In the genomic region with DNA sequence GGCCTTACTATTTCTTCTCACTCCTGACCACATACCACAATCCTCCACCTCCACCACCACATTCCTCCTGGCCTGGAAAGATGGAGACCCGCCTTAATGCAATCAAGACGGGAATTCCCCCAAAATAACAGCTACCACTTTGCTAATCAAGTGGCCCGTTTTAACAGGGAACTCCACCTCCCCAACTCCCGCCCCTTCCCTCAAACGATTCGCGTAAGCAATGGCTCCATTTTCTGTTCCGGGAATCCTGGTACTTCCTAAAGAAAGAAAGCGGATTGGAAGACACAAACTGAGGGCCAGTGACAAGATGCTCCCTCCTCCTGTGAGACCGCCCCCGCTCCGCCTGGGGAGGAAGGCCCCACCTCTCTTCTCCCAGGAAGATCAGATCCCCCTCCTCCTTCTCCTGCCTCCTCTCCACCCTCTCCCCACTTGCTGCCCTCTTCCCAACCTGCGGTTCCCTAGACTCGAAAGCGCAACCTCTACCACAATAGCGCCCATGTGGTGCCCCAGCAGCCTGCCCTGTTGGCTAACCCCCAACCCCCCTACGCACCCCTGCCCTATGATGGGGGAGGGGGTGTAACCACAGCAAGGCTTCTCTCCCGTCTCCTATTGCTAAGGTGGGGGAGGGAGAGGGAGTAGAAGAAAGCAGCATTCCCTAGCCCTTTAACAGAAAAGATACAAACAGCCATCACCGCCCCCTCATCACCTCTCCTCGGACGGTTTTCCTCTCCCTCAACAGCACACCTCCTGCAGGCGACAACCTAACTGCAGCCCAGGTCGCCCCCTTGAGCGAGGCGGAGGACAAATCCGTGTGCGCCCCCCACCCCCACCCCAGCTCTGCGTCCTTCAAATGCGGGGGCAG, we compare ENCODE assay signal across 1 cellular context.
TF ChIP-seq lines count a peak whose summit lies in the region.

No MANE protein-coding gene starts in this region.

TF ChIP-seq in HEK293, 187 proteins besides CTCF, POLR2A, EP300 and RAD21 (continued from another document and continues in another):
- TF ChIP-seq, protein P1, sequence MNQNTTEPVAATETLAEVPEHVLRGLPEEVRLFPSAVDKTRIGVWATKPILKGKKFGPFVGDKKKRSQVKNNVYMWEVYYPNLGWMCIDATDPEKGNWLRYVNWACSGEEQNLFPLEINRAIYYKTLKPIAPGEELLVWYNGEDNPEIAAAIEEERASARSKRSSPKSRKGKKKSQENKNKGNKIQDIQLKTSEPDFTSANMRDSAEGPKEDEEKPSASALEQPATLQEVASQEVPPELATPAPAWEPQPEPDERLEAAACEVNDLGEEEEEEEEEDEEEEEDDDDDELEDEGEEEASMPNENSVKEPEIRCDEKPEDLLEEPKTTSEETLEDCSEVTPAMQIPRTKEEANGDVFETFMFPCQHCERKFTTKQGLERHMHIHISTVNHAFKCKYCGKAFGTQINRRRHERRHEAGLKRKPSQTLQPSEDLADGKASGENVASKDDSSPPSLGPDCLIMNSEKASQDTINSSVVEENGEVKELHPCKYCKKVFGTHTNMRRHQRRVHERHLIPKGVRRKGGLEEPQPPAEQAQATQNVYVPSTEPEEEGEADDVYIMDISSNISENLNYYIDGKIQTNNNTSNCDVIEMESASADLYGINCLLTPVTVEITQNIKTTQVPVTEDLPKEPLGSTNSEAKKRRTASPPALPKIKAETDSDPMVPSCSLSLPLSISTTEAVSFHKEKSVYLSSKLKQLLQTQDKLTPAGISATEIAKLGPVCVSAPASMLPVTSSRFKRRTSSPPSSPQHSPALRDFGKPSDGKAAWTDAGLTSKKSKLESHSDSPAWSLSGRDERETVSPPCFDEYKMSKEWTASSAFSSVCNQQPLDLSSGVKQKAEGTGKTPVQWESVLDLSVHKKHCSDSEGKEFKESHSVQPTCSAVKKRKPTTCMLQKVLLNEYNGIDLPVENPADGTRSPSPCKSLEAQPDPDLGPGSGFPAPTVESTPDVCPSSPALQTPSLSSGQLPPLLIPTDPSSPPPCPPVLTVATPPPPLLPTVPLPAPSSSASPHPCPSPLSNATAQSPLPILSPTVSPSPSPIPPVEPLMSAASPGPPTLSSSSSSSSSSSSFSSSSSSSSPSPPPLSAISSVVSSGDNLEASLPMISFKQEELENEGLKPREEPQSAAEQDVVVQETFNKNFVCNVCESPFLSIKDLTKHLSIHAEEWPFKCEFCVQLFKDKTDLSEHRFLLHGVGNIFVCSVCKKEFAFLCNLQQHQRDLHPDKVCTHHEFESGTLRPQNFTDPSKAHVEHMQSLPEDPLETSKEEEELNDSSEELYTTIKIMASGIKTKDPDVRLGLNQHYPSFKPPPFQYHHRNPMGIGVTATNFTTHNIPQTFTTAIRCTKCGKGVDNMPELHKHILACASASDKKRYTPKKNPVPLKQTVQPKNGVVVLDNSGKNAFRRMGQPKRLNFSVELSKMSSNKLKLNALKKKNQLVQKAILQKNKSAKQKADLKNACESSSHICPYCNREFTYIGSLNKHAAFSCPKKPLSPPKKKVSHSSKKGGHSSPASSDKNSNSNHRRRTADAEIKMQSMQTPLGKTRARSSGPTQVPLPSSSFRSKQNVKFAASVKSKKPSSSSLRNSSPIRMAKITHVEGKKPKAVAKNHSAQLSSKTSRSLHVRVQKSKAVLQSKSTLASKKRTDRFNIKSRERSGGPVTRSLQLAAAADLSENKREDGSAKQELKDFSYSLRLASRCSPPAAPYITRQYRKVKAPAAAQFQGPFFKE (tag by site-specific recombination; IDR thresholded peaks at IDR 0.05; ENCODE audit: borderline replicate concordance) = no peak
- no peak for TF ChIP-seq ZNF16 (tag by site-specific recombination; IDR thresholded peaks at IDR 0.05; ENCODE audit: low read depth)
- no peak for TF ChIP-seq ZNF555 (tag by site-specific recombination; conservative IDR thresholded peaks at IDR 0.05)
- no peak for TF ChIP-seq ZNF670 (tag by site-specific recombination; IDR thresholded peaks at IDR 0.05; ENCODE audit: low read depth)
- TF ChIP-seq EGR2 (tag by site-specific recombination; IDR thresholded peaks at IDR 0.05; ENCODE audit: low read depth) = peak; percentile 96
- TF ChIP-seq ZNF10 (tag by site-specific recombination; IDR thresholded peaks at IDR 0.05) = peak; percentile 31; the same call in 1 of the 2 replicates
- TF ChIP-seq ZNF560 (tag by site-specific recombination; IDR thresholded peaks at IDR 0.05; ENCODE audit: borderline replicate concordance) = no peak
- no peak for TF ChIP-seq ZNF707 (tag by site-specific recombination; IDR thresholded peaks at IDR 0.05)
- TF ChIP-seq, protein P2, sequence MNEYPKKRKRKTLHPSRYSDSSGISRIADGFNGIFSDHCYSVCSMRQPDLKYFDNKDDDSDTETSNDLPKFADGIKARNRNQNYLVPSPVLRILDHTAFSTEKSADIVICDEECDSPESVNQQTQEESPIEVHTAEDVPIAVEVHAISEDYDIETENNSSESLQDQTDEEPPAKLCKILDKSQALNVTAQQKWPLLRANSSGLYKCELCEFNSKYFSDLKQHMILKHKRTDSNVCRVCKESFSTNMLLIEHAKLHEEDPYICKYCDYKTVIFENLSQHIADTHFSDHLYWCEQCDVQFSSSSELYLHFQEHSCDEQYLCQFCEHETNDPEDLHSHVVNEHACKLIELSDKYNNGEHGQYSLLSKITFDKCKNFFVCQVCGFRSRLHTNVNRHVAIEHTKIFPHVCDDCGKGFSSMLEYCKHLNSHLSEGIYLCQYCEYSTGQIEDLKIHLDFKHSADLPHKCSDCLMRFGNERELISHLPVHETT (tag by site-specific recombination; IDR thresholded peaks at IDR 0.05) = 0 out of 2 replicates have a peak, but pooled peaks have one; percentile 27
- peak; percentile 8; the same call in 1 of the 2 replicates for TF ChIP-seq KLF17 (tag by site-specific recombination; IDR thresholded peaks at IDR 0.05)
- TF ChIP-seq GLIS2 (tag by site-specific recombination; IDR thresholded peaks at IDR 0.05) = peak; percentile 98
- TF ChIP-seq ZNF692 (tag by site-specific recombination; IDR thresholded peaks at IDR 0.05) = peak; percentile 92
- peak; percentile 92 for TF ChIP-seq IKZF3 (tag by site-specific recombination; IDR thresholded peaks at IDR 0.05)
- TF ChIP-seq ZNF621 (tag by site-specific recombination; IDR thresholded peaks at IDR 0.05) = no peak
- TF ChIP-seq ZNF514 (tag by site-specific recombination; IDR thresholded peaks at IDR 0.05) = no peak
- no peak for TF ChIP-seq ZEB2 (tag by site-specific recombination; IDR thresholded peaks at IDR 0.05)
- TF ChIP-seq PATZ1 (tag by site-specific recombination; IDR thresholded peaks at IDR 0.05) = peak; percentile 100
- no peak for TF ChIP-seq ELK4 (IDR thresholded peaks at IDR 0.05; ENCODE audit: borderline replicate concordance, low read depth, low read length)
- TF ChIP-seq ZBTB49 (tag by site-specific recombination; IDR thresholded peaks at IDR 0.05; ENCODE audit: low read depth) = no peak
- no peak for TF ChIP-seq MYNN (tag by site-specific recombination; IDR thresholded peaks at IDR 0.05; ENCODE audit: borderline replicate concordance)
- no peak for TF ChIP-seq ZSCAN5A (tag by site-specific recombination; IDR thresholded peaks at IDR 0.05)
- no peak for TF ChIP-seq ZNF221 (tag by site-specific recombination; IDR thresholded peaks at IDR 0.05; ENCODE audit: borderline replicate concordance)
- peak; percentile 88 for TF ChIP-seq ZNF341 (tag by site-specific recombination; IDR thresholded peaks at IDR 0.05; ENCODE audit: low read depth)
- no peak for TF ChIP-seq KLF10 (tag by site-specific recombination; IDR thresholded peaks at IDR 0.05)
- TF ChIP-seq MZF1 (tag by site-specific recombination; IDR thresholded peaks at IDR 0.05; ENCODE audit: borderline replicate concordance) = peak; percentile 89
- TF ChIP-seq, protein P3, sequence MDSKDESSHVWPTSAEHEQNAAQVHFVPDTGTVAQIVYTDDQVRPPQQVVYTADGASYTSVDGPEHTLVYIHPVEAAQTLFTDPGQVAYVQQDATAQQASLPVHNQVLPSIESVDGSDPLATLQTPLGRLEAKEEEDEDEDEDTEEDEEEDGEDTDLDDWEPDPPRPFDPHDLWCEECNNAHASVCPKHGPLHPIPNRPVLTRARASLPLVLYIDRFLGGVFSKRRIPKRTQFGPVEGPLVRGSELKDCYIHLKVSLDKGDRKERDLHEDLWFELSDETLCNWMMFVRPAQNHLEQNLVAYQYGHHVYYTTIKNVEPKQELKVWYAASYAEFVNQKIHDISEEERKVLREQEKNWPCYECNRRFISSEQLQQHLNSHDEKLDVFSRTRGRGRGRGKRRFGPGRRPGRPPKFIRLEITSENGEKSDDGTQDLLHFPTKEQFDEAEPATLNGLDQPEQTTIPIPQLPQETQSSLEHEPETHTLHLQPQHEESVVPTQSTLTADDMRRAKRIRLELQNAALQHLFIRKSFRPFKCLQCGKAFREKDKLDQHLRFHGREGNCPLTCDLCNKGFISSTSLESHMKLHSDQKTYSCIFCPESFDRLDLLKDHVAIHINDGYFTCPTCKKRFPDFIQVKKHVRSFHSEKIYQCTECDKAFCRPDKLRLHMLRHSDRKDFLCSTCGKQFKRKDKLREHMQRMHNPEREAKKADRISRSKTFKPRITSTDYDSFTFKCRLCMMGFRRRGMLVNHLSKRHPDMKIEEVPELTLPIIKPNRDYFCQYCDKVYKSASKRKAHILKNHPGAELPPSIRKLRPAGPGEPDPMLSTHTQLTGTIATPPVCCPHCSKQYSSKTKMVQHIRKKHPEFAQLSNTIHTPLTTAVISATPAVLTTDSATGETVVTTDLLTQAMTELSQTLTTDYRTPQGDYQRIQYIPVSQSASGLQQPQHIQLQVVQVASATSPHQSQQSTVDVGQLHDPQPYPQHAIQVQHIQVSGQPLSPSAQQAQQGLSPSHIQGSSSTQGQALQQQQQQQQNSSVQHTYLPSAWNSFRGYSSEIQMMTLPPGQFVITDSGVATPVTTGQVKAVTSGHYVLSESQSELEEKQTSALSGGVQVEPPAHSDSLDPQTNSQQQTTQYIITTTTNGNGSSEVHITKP (tag by site-specific recombination; IDR thresholded peaks at IDR 0.05) = peak; percentile 94
- TF ChIP-seq WT1 (tag by site-specific recombination; IDR thresholded peaks at IDR 0.05) = peak; percentile 64; the same call in 1 of the 2 replicates
- TF ChIP-seq ZNF114 (tag by site-specific recombination; IDR thresholded peaks at IDR 0.05) = no peak
